Comparison of ENCODE assay signal across 11 cellular contexts in the genomic region with DNA sequence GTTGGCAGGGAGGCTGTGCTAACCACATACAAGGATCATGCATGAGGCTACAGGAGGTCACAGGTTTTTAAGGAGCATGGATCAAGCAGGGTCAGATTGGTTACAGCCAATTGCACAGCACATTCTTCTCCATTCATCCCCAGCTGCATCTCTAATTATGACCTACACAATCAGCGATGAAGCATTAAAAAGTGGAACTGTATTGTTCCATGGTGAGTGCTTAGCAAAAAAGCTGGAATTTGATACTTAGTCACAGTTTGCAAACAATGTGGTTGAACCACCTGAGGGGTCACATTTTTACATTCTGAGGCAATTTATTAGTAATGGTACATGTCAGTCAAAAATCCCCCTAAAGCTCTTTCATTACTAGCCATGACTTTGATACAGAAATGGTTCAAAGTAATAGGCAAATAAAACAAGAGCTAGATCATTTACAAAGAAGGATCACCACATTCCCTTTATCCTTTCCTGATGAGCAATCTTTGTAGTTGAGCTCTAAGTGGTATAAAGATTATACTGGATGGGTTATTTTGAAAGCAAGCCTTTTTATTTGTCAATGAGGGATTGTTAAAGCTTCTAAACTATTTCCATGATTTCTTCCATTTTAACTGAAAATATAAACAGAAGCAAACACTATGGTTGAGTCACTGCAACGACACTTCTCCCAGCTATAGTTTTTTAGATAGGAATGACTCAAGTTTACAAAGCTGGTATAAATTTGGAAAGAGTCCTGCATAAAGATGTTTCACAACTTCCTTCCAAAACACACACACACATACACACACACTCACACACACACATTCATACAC.
DNase-seq lines count a peak whose midpoint lies in the region; ATAC-seq, FAIRE-seq and TF ChIP-seq lines count a peak whose summit lies in the region.
"Had no signal": no experiment of that assay in that cellular context is flagged by ENCODE, and none has a peak within 500 bp of the region (broad histone marks: within the 10 kb centered on the region; RNA-seq: fewer than 3 reads in every experiment).

No MANE protein-coding gene starts in this region.

- CTCF ChIA-PET in AG04450 (lab: Charles Lee), result interaction anchor here (0.9 kb wide), 1 partner anchor 476 kb away, joined by 7 read pairs; no protein-coding TSS in a partner anchor

- H3K4me1 Mint-ChIP-seq in T-helper 17 cell, result no peaks in the 10 kb centered on the region

- no peaks in the 10 kb centered on the region for H3K27me3 Mint-ChIP-seq in T-helper 17 cell

- no peak for FAIRE-seq in pancreas (lab: Jason Lieb, UNC)
- FAIRE-seq: D721Med had no signal

- POLR2A ChIA-PET in AG04450 (lab: Yijun Ruan, JAX), result interaction anchor here (0.6 to 1.4 kb wide), 7 partner anchors 40 to 574 kb away, joined by 3 to 13 read pairs (median 4); a partner anchor contains a TSS

- DNase-seq in AG04450 (ENCODE audit: low read depth, low spot score) (peak; percentile 93), HPDE6-E6E7 (ENCODE audit: extremely low spot score) (peak; percentile 58), SK-MEL-5 (ENCODE audit: low read depth, low spot score) (peak; percentile 31), foreskin keratinocyte (peak; percentile 94 to 96), islet precursor cell (no peak), T-helper 17 cell (no peak), pancreas (no peak), upper lobe of right lung (no peak)
- DNase-seq: activated CD8-positive, alpha-beta memory T cell treated with anti-CD3 and anti-CD28 coated beads, Interleukin-2, amount 50 U/mL, for 48 hours; stimulated activated CD8-positive, alpha-beta memory T cell treated with anti-CD3 and anti-CD28 coated beads, Interleukin-4, amount 100 ng/mL, for 48 hours had no signal

- H3K4me3 Mint-ChIP-seq in T-helper 17 cell, result no peak overlapping the region

- TF ChIP-seq CTCF in AG04450 (IDR thresholded peaks at IDR 0.05; ENCODE audit: low read depth, low read length) (no peak), foreskin keratinocyte (conservative IDR thresholded peaks at IDR 0.05) (no peak), pancreas (IDR thresholded peaks at IDR 0.05) (no peak), upper lobe of right lung (IDR thresholded peaks at IDR 0.05) (no peak)

- H3K27ac ChIP-seq in AG04450 (ENCODE audit: low read depth, low read length) (peak overlapping the region; percentile 73), foreskin keratinocyte (peak overlapping the region; percentile 94), pancreas (no peak overlapping the region), upper lobe of right lung (no peak overlapping the region)

- intact Hi-C loops in pancreas (cut with DNase I), result no loop called here
- intact Hi-C loops in upper lobe of right lung (cut with DNase I), result no loop called here

- peak; percentile 97 for ATAC-seq in foreskin keratinocyte
- no peak for ATAC-seq in T-helper 17 cell
- ATAC-seq in pancreas, result no peak
- no peak for ATAC-seq in upper lobe of right lung

- no peaks in the 10 kb centered on the region for H3K9me3 ChIP-seq in AG04450 (ENCODE audit: control insufficient read depth, insufficient read depth, low read length)
- no peaks in the 10 kb centered on the region for H3K9me3 ChIP-seq in T-helper 17 cell (ENCODE audit: control insufficient read depth, low read length, poor library complexity, severe bottlenecking)
- no peaks in the 10 kb centered on the region for H3K9me3 ChIP-seq in pancreas
- no peaks in the 10 kb centered on the region for H3K9me3 ChIP-seq in upper lobe of right lung

- H3K4me1 ChIP-seq in foreskin keratinocyte (peaks cover 17% of the 10 kb centered on the region), pancreas (no peaks in the 10 kb centered on the region), upper lobe of right lung (no peaks in the 10 kb centered on the region)

- H3K27me3 ChIP-seq in AG04450 (ENCODE audit: control insufficient read depth, insufficient read depth, low read length) (no peaks in the 10 kb centered on the region), foreskin keratinocyte (no peaks in the 10 kb centered on the region), pancreas (no peaks in the 10 kb centered on the region), upper lobe of right lung (no peaks in the 10 kb centered on the region)

- peak overlapping the region; percentile 14; the same call in 1 of the 2 replicates for H3K4me3 ChIP-seq in AG04450 (ENCODE audit: low read depth, low read length)
- no peak overlapping the region for H3K4me3 ChIP-seq in pancreas
- H3K4me3 ChIP-seq in upper lobe of right lung, result no peak overlapping the region

- H3K36me3 Mint-ChIP-seq in T-helper 17 cell (ENCODE audit: low read depth), result no peaks in the 10 kb centered on the region

- WGBS in pancreas, 2 donors, result 64 to 65% methylated on average over 2 of the region's 2 CpGs

- H3K27ac Mint-ChIP-seq in T-helper 17 cell, result no peak overlapping the region

- H3K36me3 ChIP-seq in pancreas, result no peaks in the 10 kb centered on the region
- no peaks in the 10 kb centered on the region for H3K36me3 ChIP-seq in upper lobe of right lung

- in situ Hi-C loops in SK-MEL-5 (cut with HindIII; ENCODE audit: low pct_unique_long_range_greater_than_20kb, low sequenced_read_pairs), result no loop called here

Comparison
In these comparisons a context has a peak if more than half of its experiments do, and no peak if none do; other contexts are left out.
1. DNase-seq: peak in AG04450 (single experiment), HPDE6-E6E7 (single experiment), SK-MEL-5 (single experiment) and foreskin keratinocyte (2 of 2); none in islet precursor cell (single experiment), T-helper 17 cell (0 of 3), pancreas (0 of 6) and upper lobe of right lung (single experiment).
2. H3K27ac ChIP-seq: peak in AG04450 (single experiment) and foreskin keratinocyte (single experiment); none in pancreas (0 of 4) and upper lobe of right lung (single experiment).